Comparison of ENCODE assay signal across 9 cellular contexts in the genomic region with DNA sequence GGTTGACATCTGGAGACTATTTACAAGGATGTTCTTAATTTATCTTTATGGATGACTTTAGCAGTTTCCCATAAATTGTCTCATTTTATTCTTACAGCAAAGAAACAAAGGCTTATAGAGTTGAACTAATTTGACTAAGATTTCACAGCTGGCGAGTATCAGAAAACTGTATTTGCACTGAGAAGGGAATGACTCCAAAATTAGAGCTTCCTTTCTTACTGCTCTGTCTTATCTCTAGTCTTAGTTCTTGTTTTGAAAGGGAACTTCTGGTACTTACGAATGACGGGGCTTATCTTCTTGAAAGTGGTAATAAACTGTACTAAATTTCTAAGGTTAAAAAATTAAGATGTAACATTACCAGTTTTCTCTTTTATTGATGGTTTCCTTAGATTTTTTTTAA. TPM values are rescaled to one million over a fixed set of nuclear protein-coding genes. Genes with fewer than 3 reads are reported as not detected.
DNase-seq lines count a peak whose midpoint lies in the region; ATAC-seq and TF ChIP-seq lines count a peak whose summit lies in the region.
"Had no signal": no experiment of that assay in that cellular context is flagged by ENCODE, and none has a peak within 500 bp of the region (broad histone marks: within the 10 kb centered on the region; RNA-seq: fewer than 3 reads in every experiment).

No MANE protein-coding gene starts in this region.

- no peak overlapping the region for H3K4me3 Mint-ChIP-seq in chondrocyte (ENCODE audit: unreplicated experiment)

- H3K9me3 Mint-ChIP-seq in chondrocyte (ENCODE audit: low read depth), result no peaks in the 10 kb centered on the region

- TF ChIP-seq CTCF in AG10803 (conservative IDR thresholded peaks at IDR 0.05; ENCODE audit: low read length) (no peak), chondrocyte (IDR thresholded peaks at IDR 0.05) (no peak)

- DNase-seq in AG10803 (ENCODE audit: low read depth) (peak; percentile 53), chondrocyte (ENCODE audit: low spot score) (no peak), H4 (ENCODE audit: low spot score) (no peak), NCI-H774 (lab: John Stamatoyannopoulos, UW) (no peak), NCI-H446 (lab: John Stamatoyannopoulos, UW) (no peak)
- DNase-seq: NCI-H1694 treated with DMSO at 0.1 percent for 48 hours had no signal

- peaks cover 79% of the 10 kb centered on the region for H3K4me1 Mint-ChIP-seq in chondrocyte (ENCODE audit: low read depth)

- peaks cover 2% of the 10 kb centered on the region for H3K36me3 Mint-ChIP-seq in chondrocyte (ENCODE audit: low read depth)

- peak; percentile 88 for ATAC-seq in GM19395 (IDR thresholded peaks at IDR 0.05; ENCODE audit: unreplicated experiment)
- ATAC-seq in HG03135 (IDR thresholded peaks at IDR 0.05; ENCODE audit: unreplicated experiment), result peak; percentile 60
- ATAC-seq in HG02970 (IDR thresholded peaks at IDR 0.05; ENCODE audit: low FRiP score, unreplicated experiment), result no peak

- no peaks in the 10 kb centered on the region for H3K27me3 Mint-ChIP-seq in chondrocyte (ENCODE audit: low read depth)

- H3K4me3 ChIP-seq in AG10803 (ENCODE audit: low read length), result no peak overlapping the region

- peak overlapping the region; percentile 62 for H3K27ac Mint-ChIP-seq in chondrocyte (ENCODE audit: unreplicated experiment)

RNA-seq across cellular contexts. Expression of a gene that starts 13.6 kb away (rescaled TPM):
- 22.3 to 25.6 TPM (median 25.2 TPM) in 3 replicates for total RNA-seq in chondrocyte
- total RNA-seq in H4 (2014; rRNA removed; shearing (Covaris generic)), result 8.6 and 10.2 TPM in 2 replicates

RNA-seq across cellular contexts. Expression of a gene that starts 13.8 kb away (rescaled TPM):
- 9.6 to 12.3 TPM (median 10.6 TPM) in 3 replicates for total RNA-seq in chondrocyte
- 23.2 and 26.3 TPM in 2 replicates for total RNA-seq in H4 (2014; rRNA removed; shearing (Covaris generic))
